1 cellular context compared by ENCODE assay signal in the genomic region with DNA sequence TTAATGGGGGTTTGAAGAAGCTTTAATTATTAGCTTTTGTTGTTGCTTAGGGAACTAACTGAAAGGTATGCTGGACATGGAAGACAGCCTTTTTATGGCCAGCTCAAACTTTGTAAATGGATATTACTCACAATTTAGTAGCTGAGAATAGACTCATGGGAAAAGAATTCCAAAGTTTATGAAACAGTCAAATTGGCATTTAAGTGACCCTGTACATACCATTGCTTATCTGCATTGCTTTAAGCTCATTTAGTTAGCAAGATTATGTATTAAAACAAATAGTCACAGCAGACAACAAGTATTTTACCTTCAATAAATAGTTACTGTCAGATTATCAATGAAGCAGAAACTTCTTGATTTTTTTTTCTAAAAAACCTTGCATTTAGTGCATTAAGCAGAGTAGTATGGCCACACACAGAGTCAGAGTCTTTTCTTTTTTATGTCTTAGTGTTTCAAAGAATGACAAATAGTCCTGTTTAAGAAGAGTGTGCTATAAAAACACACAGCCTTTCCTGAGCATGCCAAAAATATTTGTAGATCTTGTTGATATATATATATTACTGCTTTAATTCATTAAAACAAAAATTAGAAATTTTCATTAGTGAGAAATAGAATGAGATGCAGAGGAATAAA.
TF ChIP-seq lines count a peak whose summit lies in the region.

No MANE protein-coding gene starts in this region.

TF ChIP-seq in HepG2, 621 proteins besides CTCF, POLR2A, EP300 and RAD21 (continued from another document and continues in another):
- peak; percentile 21; the same call in 1 of the 2 replicates for TF ChIP-seq GATAD1 (CRISPR knock-in tag; IDR thresholded peaks at IDR 0.05)
- 0 out of 2 replicates have a peak, but pooled peaks have one; percentile 23 for TF ChIP-seq CEBPG (CRISPR knock-in tag; IDR thresholded peaks at IDR 0.05)
- no peak for TF ChIP-seq NFE2L2 (IDR thresholded peaks at IDR 0.05; ENCODE audit: low read length)
- peak; percentile 89 for TF ChIP-seq NCOA2 (CRISPR knock-in tag; IDR thresholded peaks at IDR 0.05)
- TF ChIP-seq LCORL (IDR thresholded peaks at IDR 0.05), result no peak; the same call in 1 of the 2 replicates
- peak; percentile 33; the same call in 1 of the 2 replicates for TF ChIP-seq LCORL (CRISPR knock-in tag; IDR thresholded peaks at IDR 0.05)
- peak; percentile 81; the same call in 1 of the 2 replicates for TF ChIP-seq FOSL1 (CRISPR knock-in tag; IDR thresholded peaks at IDR 0.05; ENCODE audit: borderline replicate concordance)
- TF ChIP-seq, protein P1, sequence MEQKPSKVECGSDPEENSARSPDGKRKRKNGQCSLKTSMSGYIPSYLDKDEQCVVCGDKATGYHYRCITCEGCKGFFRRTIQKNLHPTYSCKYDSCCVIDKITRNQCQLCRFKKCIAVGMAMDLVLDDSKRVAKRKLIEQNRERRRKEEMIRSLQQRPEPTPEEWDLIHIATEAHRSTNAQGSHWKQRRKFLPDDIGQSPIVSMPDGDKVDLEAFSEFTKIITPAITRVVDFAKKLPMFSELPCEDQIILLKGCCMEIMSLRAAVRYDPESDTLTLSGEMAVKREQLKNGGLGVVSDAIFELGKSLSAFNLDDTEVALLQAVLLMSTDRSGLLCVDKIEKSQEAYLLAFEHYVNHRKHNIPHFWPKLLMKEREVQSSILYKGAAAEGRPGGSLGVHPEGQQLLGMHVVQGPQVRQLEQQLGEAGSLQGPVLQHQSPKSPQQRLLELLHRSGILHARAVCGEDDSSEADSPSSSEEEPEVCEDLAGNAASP (CRISPR knock-in tag; IDR thresholded peaks at IDR 0.05; ENCODE audit: borderline replicate concordance), result 0 out of 2 replicates have a peak, but pooled peaks have one; percentile 28
- TF ChIP-seq, protein P2, sequence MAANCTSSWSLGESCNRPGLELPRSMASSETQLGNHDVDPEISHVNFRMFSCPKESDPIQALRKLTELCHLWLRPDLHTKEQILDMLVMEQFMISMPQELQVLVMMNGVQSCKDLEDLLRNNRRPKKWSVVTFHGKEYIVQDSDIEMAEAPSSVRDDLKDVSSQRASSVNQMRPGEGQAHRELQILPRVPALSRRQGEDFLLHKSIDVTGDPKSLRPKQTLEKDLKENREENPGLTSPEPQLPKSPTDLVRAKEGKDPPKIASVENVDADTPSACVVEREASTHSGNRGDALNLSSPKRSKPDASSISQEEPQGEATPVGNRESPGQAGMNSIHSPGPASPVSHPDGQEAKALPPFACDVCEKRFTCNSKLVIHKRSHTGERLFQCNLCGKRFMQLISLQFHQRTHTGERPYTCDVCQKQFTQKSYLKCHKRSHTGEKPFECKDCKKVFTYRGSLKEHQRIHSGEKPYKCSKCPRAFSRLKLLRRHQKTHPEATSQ (CRISPR knock-in tag; IDR thresholded peaks at IDR 0.05; ENCODE audit: borderline replicate concordance), result peak; percentile 37; the same call in 1 of the 2 replicates
- TF ChIP-seq ZFP1 (CRISPR knock-in tag; IDR thresholded peaks at IDR 0.05), result 0 out of 2 replicates have a peak, but pooled peaks have one; percentile 24
- peak; percentile 76 for TF ChIP-seq SAP130 (CRISPR knock-in tag; IDR thresholded peaks at IDR 0.05; ENCODE audit: low read depth)
- TF ChIP-seq, protein P3, sequence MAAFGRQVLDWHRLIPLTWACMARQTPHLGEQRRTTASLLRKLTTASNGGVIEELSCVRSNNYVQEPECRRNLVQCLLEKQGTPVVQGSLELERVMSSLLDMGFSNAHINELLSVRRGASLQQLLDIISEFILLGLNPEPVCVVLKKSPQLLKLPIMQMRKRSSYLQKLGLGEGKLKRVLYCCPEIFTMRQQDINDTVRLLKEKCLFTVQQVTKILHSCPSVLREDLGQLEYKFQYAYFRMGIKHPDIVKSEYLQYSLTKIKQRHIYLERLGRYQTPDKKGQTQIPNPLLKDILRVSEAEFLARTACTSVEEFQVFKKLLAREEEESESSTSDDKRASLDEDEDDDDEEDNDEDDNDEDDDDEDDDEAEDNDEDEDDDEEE (CRISPR knock-in tag; IDR thresholded peaks at IDR 0.05), result no peak
- TF ChIP-seq, protein P4, sequence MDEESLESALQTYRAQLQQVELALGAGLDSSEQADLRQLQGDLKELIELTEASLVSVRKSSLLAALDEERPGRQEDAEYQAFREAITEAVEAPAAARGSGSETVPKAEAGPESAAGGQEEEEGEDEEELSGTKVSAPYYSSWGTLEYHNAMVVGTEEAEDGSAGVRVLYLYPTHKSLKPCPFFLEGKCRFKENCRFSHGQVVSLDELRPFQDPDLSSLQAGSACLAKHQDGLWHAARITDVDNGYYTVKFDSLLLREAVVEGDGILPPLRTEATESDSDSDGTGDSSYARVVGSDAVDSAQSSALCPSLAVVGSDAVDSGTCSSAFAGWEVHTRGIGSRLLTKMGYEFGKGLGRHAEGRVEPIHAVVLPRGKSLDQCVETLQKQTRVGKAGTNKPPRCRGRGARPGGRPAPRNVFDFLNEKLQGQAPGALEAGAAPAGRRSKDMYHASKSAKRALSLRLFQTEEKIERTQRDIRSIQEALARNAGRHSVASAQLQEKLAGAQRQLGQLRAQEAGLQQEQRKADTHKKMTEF (CRISPR knock-in tag; IDR thresholded peaks at IDR 0.05), result peak; percentile 59; the same call in 1 of the 2 replicates
- peak; percentile 59; the same call in 1 of the 2 replicates for TF ChIP-seq POGZ (CRISPR knock-in tag; IDR thresholded peaks at IDR 0.05)
- peak; percentile 67; the same call in 1 of the 2 replicates for TF ChIP-seq HMG20A (CRISPR knock-in tag; IDR thresholded peaks at IDR 0.05; ENCODE audit: borderline replicate concordance)
- TF ChIP-seq TBL1XR1 (IDR thresholded peaks at IDR 0.05; ENCODE audit: borderline replicate concordance, low read length, partially characterized antibody), result peak; percentile 49
- peak; percentile 62 for TF ChIP-seq ELF3 (CRISPR knock-in tag; IDR thresholded peaks at IDR 0.05)
- no peak for TF ChIP-seq ZNF430 (CRISPR knock-in tag; IDR thresholded peaks at IDR 0.05)
- TF ChIP-seq, protein P5, sequence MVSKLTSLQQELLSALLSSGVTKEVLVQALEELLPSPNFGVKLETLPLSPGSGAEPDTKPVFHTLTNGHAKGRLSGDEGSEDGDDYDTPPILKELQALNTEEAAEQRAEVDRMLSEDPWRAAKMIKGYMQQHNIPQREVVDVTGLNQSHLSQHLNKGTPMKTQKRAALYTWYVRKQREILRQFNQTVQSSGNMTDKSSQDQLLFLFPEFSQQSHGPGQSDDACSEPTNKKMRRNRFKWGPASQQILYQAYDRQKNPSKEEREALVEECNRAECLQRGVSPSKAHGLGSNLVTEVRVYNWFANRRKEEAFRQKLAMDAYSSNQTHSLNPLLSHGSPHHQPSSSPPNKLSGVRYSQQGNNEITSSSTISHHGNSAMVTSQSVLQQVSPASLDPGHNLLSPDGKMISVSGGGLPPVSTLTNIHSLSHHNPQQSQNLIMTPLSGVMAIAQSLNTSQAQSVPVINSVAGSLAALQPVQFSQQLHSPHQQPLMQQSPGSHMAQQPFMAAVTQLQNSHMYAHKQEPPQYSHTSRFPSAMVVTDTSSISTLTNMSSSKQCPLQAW (CRISPR knock-in tag; IDR thresholded peaks at IDR 0.05), result no peak
- 0 out of 2 replicates have a peak, but pooled peaks have one; percentile 54 for TF ChIP-seq ZNF816 (CRISPR knock-in tag; IDR thresholded peaks at IDR 0.05; ENCODE audit: borderline replicate concordance)
- TF ChIP-seq, protein P6, sequence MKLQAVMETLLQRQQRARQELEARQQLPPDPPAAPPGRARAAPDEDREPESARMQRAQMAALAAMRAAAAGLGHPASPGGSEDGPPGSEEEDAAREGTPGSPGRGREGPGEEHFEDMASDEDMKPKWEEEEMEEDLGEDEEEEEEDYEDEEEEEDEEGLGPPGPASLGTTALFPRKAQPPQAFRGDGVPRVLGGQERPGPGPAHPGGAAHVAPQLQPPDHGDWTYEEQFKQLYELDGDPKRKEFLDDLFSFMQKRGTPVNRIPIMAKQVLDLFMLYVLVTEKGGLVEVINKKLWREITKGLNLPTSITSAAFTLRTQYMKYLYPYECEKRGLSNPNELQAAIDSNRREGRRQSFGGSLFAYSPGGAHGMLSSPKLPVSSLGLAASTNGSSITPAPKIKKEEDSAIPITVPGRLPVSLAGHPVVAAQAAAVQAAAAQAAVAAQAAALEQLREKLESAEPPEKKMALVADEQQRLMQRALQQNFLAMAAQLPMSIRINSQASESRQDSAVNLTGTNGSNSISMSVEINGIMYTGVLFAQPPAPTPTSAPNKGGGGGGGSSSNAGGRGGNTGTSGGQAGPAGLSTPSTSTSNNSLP (IDR thresholded peaks at IDR 0.05; ENCODE audit: low read depth, low read length), result peak; percentile 99
- TF ChIP-seq FOXA3 (CRISPR knock-in tag; IDR thresholded peaks at IDR 0.05), result peak; percentile 79
- peak; percentile 74; the same call in 1 of the 2 replicates for TF ChIP-seq FOXJ3 (CRISPR knock-in tag; IDR thresholded peaks at IDR 0.05; ENCODE audit: borderline replicate concordance)
- peak; percentile 36 to 41; a peak in 2 of 4 replicates for TF ChIP-seq MAFK (conservative IDR thresholded peaks at IDR 0.05 in 1 of 2, IDR thresholded peaks at IDR 0.05 in 1 of 2; ENCODE audit: low read length in 2 of 2)
- peak; percentile 57; the same call in 1 of the 2 replicates for TF ChIP-seq TBX3 (IDR thresholded peaks at IDR 0.05; ENCODE audit: borderline replicate concordance)
- 0 out of 2 replicates have a peak, but pooled peaks have one; percentile 82 for TF ChIP-seq ZFP82 (CRISPR knock-in tag; IDR thresholded peaks at IDR 0.05; ENCODE audit: borderline replicate concordance)
- no peak for TF ChIP-seq ZNF549 (CRISPR knock-in tag; IDR thresholded peaks at IDR 0.05)
- peak; percentile 34; the same call in 1 of the 2 replicates for TF ChIP-seq NCOR1 (IDR thresholded peaks at IDR 0.05; ENCODE audit: borderline replicate concordance, low read length)
- TF ChIP-seq NFIB (CRISPR knock-in tag; IDR thresholded peaks at IDR 0.05; ENCODE audit: borderline replicate concordance), result no peak
- TF ChIP-seq ZNF331 (CRISPR knock-in tag; IDR thresholded peaks at IDR 0.05), result 0 out of 2 replicates have a peak, but pooled peaks have one; percentile 51
- TF ChIP-seq NFIC (IDR thresholded peaks at IDR 0.05; ENCODE audit: low read length), result peak; percentile 71; the same call in 1 of the 2 replicates
- TF ChIP-seq MIXL1 (CRISPR knock-in tag; IDR thresholded peaks at IDR 0.05), result peak; percentile 98
- peak; percentile 62; the same call in 1 of the 2 replicates for TF ChIP-seq MBD4 (IDR thresholded peaks at IDR 0.05; ENCODE audit: borderline replicate concordance, low read length)
- peak; percentile 65 for TF ChIP-seq NR2F2 (IDR thresholded peaks at IDR 0.05; ENCODE audit: borderline replicate concordance, low read depth)
- TF ChIP-seq, protein P7, sequence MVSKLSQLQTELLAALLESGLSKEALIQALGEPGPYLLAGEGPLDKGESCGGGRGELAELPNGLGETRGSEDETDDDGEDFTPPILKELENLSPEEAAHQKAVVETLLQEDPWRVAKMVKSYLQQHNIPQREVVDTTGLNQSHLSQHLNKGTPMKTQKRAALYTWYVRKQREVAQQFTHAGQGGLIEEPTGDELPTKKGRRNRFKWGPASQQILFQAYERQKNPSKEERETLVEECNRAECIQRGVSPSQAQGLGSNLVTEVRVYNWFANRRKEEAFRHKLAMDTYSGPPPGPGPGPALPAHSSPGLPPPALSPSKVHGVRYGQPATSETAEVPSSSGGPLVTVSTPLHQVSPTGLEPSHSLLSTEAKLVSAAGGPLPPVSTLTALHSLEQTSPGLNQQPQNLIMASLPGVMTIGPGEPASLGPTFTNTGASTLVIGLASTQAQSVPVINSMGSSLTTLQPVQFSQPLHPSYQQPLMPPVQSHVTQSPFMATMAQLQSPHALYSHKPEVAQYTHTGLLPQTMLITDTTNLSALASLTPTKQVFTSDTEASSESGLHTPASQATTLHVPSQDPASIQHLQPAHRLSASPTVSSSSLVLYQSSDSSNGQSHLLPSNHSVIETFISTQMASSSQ (IDR thresholded peaks at IDR 0.05; ENCODE audit: low read depth), result peak; percentile 88
- TF ChIP-seq, protein P7 (CRISPR knock-in tag; IDR thresholded peaks at IDR 0.05; ENCODE audit: borderline replicate concordance), result peak; percentile 87; the same call in 1 of the 2 replicates
- TF ChIP-seq ZNF17 (CRISPR knock-in tag; IDR thresholded peaks at IDR 0.05), result no peak
- TF ChIP-seq BCL6 (CRISPR knock-in tag; IDR thresholded peaks at IDR 0.05), result peak; percentile 64
- TF ChIP-seq GLI4 (CRISPR knock-in tag; IDR thresholded peaks at IDR 0.05; ENCODE audit: borderline replicate concordance), result no peak
- no peak for TF ChIP-seq SRSF1 (optimal IDR thresholded peaks at IDR 0.05; ENCODE audit: low read depth, low read length)
- TF ChIP-seq, protein P8, sequence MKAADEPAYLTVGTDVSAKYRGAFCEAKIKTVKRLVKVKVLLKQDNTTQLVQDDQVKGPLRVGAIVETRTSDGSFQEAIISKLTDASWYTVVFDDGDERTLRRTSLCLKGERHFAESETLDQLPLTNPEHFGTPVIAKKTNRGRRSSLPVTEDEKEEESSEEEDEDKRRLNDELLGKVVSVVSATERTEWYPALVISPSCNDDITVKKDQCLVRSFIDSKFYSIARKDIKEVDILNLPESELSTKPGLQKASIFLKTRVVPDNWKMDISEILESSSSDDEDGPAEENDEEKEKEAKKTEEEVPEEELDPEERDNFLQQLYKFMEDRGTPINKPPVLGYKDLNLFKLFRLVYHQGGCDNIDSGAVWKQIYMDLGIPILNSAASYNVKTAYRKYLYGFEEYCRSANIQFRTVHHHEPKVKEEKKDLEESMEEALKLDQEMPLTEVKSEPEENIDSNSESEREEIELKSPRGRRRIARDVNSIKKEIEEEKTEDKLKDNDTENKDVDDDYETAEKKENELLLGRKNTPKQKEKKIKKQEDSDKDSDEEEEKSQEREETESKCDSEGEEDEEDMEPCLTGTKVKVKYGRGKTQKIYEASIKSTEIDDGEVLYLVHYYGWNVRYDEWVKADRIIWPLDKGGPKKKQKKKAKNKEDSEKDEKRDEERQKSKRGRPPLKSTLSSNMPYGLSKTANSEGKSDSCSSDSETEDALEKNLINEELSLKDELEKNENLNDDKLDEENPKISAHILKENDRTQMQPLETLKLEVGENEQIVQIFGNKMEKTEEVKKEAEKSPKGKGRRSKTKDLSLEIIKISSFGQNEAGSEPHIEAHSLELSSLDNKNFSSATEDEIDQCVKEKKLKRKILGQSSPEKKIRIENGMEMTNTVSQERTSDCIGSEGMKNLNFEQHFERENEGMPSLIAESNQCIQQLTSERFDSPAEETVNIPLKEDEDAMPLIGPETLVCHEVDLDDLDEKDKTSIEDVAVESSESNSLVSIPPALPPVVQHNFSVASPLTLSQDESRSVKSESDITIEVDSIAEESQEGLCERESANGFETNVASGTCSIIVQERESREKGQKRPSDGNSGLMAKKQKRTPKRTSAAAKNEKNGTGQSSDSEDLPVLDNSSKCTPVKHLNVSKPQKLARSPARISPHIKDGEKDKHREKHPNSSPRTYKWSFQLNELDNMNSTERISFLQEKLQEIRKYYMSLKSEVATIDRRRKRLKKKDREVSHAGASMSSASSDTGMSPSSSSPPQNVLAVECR (CRISPR knock-in tag; IDR thresholded peaks at IDR 0.05; ENCODE audit: borderline replicate concordance), result no peak
